Comparison of ENCODE assay signal across 2 cellular contexts in the genomic region with DNA sequence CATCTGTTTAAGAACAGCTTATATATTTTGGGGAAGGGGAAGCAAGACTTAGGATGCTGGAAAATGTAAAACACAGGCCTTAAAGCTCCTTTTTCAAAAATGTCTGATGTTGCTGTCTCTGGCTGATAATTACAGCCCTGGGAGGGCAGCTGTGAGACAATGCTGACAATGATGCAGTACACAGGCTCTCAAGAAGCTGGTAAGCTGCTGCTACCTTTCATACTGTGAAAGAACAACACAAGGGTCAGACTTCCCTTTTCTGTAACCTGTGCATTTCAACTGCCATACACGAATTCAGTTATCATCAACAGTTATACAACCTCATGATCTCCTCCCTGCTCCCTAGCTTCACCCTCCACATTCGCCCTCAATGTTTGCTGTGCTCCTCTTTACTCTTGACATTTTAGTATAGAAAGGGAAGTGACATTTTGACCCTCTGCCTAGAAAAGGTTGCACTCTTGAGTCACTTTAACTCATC.
TF ChIP-seq lines count a peak whose summit lies in the region.

No MANE protein-coding gene starts in this region.

TF ChIP-seq in liver, 16 proteins besides CTCF, POLR2A, EP300 and RAD21:
- TF ChIP-seq GABPA (IDR thresholded peaks at IDR 0.05 in 1 of 2, conservative IDR thresholded peaks at IDR 0.05 in 1 of 2) (no peak), NR2F2 (IDR thresholded peaks at IDR 0.05) (no peak), JUND (IDR thresholded peaks at IDR 0.05) (no peak), YY1 (IDR thresholded peaks at IDR 0.05) (no peak), RXRA (IDR thresholded peaks at IDR 0.05) (no peak), FOXA2 (IDR thresholded peaks at IDR 0.05) (no peak), SP1 (IDR thresholded peaks at IDR 0.05) (no peak), HNF4G (IDR thresholded peaks at IDR 0.05) (no peak), FOXA1 (IDR thresholded peaks at IDR 0.05) (no peak), TAF1 (conservative IDR thresholded peaks at IDR 0.05) (no peak)
- TF ChIP-seq, protein P1, sequence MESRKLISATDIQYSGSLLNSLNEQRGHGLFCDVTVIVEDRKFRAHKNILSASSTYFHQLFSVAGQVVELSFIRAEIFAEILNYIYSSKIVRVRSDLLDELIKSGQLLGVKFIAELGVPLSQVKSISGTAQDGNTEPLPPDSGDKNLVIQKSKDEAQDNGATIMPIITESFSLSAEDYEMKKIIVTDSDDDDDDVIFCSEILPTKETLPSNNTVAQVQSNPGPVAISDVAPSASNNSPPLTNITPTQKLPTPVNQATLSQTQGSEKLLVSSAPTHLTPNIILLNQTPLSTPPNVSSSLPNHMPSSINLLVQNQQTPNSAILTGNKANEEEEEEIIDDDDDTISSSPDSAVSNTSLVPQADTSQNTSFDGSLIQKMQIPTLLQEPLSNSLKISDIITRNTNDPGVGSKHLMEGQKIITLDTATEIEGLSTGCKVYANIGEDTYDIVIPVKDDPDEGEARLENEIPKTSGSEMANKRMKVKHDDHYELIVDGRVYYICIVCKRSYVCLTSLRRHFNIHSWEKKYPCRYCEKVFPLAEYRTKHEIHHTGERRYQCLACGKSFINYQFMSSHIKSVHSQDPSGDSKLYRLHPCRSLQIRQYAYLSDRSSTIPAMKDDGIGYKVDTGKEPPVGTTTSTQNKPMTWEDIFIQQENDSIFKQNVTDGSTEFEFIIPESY (IDR thresholded peaks at IDR 0.05): no peak
- TF ChIP-seq, protein P2, sequence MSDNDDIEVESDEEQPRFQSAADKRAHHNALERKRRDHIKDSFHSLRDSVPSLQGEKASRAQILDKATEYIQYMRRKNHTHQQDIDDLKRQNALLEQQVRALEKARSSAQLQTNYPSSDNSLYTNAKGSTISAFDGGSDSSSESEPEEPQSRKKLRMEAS (IDR thresholded peaks at IDR 0.05): no peak
- TF ChIP-seq, protein P3, sequence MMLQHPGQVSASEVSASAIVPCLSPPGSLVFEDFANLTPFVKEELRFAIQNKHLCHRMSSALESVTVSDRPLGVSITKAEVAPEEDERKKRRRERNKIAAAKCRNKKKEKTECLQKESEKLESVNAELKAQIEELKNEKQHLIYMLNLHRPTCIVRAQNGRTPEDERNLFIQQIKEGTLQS (IDR thresholded peaks at IDR 0.05): no peak
- TF ChIP-seq, protein P4, sequence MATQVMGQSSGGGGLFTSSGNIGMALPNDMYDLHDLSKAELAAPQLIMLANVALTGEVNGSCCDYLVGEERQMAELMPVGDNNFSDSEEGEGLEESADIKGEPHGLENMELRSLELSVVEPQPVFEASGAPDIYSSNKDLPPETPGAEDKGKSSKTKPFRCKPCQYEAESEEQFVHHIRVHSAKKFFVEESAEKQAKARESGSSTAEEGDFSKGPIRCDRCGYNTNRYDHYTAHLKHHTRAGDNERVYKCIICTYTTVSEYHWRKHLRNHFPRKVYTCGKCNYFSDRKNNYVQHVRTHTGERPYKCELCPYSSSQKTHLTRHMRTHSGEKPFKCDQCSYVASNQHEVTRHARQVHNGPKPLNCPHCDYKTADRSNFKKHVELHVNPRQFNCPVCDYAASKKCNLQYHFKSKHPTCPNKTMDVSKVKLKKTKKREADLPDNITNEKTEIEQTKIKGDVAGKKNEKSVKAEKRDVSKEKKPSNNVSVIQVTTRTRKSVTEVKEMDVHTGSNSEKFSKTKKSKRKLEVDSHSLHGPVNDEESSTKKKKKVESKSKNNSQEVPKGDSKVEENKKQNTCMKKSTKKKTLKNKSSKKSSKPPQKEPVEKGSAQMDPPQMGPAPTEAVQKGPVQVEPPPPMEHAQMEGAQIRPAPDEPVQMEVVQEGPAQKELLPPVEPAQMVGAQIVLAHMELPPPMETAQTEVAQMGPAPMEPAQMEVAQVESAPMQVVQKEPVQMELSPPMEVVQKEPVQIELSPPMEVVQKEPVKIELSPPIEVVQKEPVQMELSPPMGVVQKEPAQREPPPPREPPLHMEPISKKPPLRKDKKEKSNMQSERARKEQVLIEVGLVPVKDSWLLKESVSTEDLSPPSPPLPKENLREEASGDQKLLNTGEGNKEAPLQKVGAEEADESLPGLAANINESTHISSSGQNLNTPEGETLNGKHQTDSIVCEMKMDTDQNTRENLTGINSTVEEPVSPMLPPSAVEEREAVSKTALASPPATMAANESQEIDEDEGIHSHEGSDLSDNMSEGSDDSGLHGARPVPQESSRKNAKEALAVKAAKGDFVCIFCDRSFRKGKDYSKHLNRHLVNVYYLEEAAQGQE (IDR thresholded peaks at IDR 0.05): no peak

TF ChIP-seq in HepG2, 621 proteins besides CTCF, POLR2A, EP300 and RAD21 (continued from another document):
- no peak for TF ChIP-seq RNF2 (conservative IDR thresholded peaks at IDR 0.05; ENCODE audit: low read depth)
- TF ChIP-seq RCOR2 (CRISPR knock-in tag; IDR thresholded peaks at IDR 0.05): no peak
- TF ChIP-seq CHD2 (IDR thresholded peaks at IDR 0.05; ENCODE audit: low read depth, low read length): no peak
